In genomic region chr6:41811095-41811494, GRCh38 we compare ENCODE assay signal across 33 cellular contexts. TPM values are rescaled to one million over a fixed set of nuclear protein-coding genes. Genes with fewer than 3 reads are reported as not detected.
"Had no signal": no experiment of that assay in that cellular context is flagged by ENCODE, and none has a peak within 500 bp of the region (broad histone marks: within the 10 kb centered on the region; RNA-seq: fewer than 3 reads in every experiment).

No MANE protein-coding gene starts in this region.

- DNase-seq: Karpas-422, KBM-7, NCI-H1048, NCI-H1092 treated with DMSO at 0.1 percent for 48 hours, NCI-H1105 treated with DMSO at 0.1 percent for 48 hours, NCI-H1417, NCI-H1436, NCI-H146, NCI-H1694, NCI-H187, NCI-H1930, NCI-H2029 treated with DMSO at 0.1 percent for 48 hours, NCI-H2081 treated with DMSO at 0.1 percent for 48 hours, NCI-H2107, NCI-H2171, NCI-H226, NCI-H446 treated with DMSO at 0.1 percent for 48 hours, NCI-H510A, NCI-H524, NCI-H526, NCI-H69, NCI-H748 treated with DMSO at 0.1 percent for 48 hours, NCI-H82, OCI-M1, PC-3, Right ventricle myocardium superior, SHP77 treated with DMSO at 0.1 percent for 48 hours, SK-N-SH, SW 1271, T-helper 1 cell had no signal

- H3K27ac ChIP-seq: KMS-11, SJSA1 had no signal

- H3K9me3 ChIP-seq: SJSA1, SK-N-SH had no signal

- H3K9me2 ChIP-seq: SK-N-SH had no signal

- H3K4me1 ChIP-seq: SJSA1 had no signal

- H3K4me3 ChIP-seq: SJSA1 had no signal

- H3K9ac ChIP-seq: KMS-11, SK-N-SH had no signal

- H3K27me3 ChIP-seq: SJSA1 had no signal

- H3K36me3 ChIP-seq: SJSA1 had no signal

- ATAC-seq: Panc1, PC-3 had no signal

- H3K4me2 ChIP-seq: KMS-11, SK-N-SH had no signal

RNA-seq across cellular contexts. Expression of gene PRICKLE4, which starts 30.5 kb away (rescaled TPM):
- total RNA-seq: SJSA1 had no signal
